8 cellular contexts compared by ENCODE assay signal in the genomic region with DNA sequence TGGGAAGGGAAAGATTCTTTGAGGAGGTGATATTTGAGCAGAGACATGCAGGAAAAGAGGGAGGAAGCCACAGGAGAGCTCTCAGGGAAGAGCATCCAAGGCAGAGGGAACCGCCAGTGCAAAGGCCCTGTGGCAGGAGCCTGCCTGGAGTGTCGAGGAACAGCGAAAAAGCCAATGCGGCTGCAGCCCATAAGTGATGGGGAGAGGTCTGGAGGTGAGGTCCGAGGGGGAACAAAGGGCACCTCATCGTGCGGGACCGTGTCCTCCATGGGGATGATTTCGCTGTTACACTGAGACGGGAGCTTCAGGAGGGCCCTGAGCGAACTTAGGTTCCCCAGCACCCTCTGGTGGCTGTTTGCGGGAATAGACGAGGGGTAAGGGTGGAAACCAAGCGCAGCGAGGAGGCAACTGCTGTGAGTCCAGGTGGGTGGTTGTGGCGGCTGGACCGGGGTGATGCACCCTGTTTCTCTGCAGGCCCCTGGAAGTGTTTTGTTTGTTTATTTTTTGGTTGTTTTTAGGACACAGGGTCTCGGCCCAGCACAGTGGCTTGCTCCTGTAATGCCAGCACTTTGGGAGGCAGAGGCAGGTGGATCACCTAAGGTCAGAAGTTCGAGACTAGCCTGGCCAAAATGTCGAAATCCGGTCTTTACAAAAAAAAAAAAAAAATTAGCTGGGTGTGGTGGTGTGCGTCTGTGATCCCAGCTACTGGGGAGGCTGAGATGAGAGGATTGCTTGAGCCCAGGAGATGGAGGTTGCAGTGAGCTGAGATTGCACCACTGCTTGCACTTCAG. TPM values are rescaled to one million over a fixed set of nuclear protein-coding genes. Genes with fewer than 3 reads are reported as not detected.
DNase-seq lines count a peak whose midpoint lies in the region; ATAC-seq, FAIRE-seq and TF ChIP-seq lines count a peak whose summit lies in the region.

No MANE protein-coding gene starts in this region.

- peak; percentile 94 for TF ChIP-seq CTCF in AG04449 (IDR thresholded peaks at IDR 0.05; ENCODE audit: insufficient read depth, low read length, missing control alignments)
- TF ChIP-seq CTCF in HepG2 (CRISPR knock-in tag; IDR thresholded peaks at IDR 0.05), result peak; percentile 88

- WGBS in HepG2 (ENCODE audit: low lambda C conversion rate), result 19% methylated on average over 21 of the region's 22 CpGs

- no peak overlapping the region for H3K4me2 ChIP-seq in HepG2 (ENCODE audit: low read depth, low read length)

- no peaks in the 10 kb centered on the region; a peak in 1 of 5 replicates for H3K27me3 ChIP-seq in HepG2 (ENCODE audit: control insufficient read depth in 1 of 2, insufficient read depth in 2 of 2, low read length in 2 of 2)

- peak; percentile 79 to 89 for ATAC-seq in activated CD4-positive, CD25-positive, alpha-beta regulatory T cell treated with anti-CD3 and anti-CD28 coated beads, Interleukin-2, amount 50 U/mL, for 24 hours
- ATAC-seq in HepG2 (peak; percentile 94), HG03469 (IDR thresholded peaks at IDR 0.05; ENCODE audit: unreplicated experiment) (no peak)

- H2AFZ ChIP-seq in HepG2 (ENCODE audit: low read length), result no peak overlapping the region

- peak; percentile 72 for TF ChIP-seq RAD21 in HepG2 (CRISPR knock-in tag; IDR thresholded peaks at IDR 0.05)

- CTCF ChIA-PET in AG04449 (lab: Yijun Ruan, JAX), result interaction anchor here (0.6 to 23.7 kb wide), 42 partner anchors 8 to 425 kb away, joined by 3 to 867 read pairs (median 5); a partner anchor contains a TSS
- CTCF ChIA-PET in HepG2 (lab: Yijun Ruan, JAX; ENCODE audit: low intra/inter-chr PET ratio, low total read pairs), result interaction anchor here (0.7 to 1.9 kb wide), 3 partner anchors 8 to 270 kb away, joined by 3 to 18 read pairs (median 4); no protein-coding TSS in a partner anchor

- H3K9ac ChIP-seq in HepG2 (ENCODE audit: insufficient read depth, low read depth, low read length), result no peak overlapping the region

- H3K9me3 ChIP-seq in HepG2 (ENCODE audit: low read length), result no peaks in the 10 kb centered on the region

- H3K4me1 ChIP-seq in HepG2 (ENCODE audit: insufficient read depth, low read length), result peaks cover 10% of the 10 kb centered on the region

- no peak overlapping the region for H3K4me3 ChIP-seq in AG04449 (ENCODE audit: low read depth, low read length)
- no peak overlapping the region for H3K4me3 ChIP-seq in HepG2 (replicated peaks in 1 of 3; ENCODE audit: insufficient read depth in 1 of 3, low read depth in 2 of 3, low read length in 3 of 3)

- H3K27ac ChIP-seq in HepG2 (ENCODE audit: extremely low read length, insufficient read depth, low read length), result no peak overlapping the region

- no TSS peak for BruUV-seq in HepG2 (replicated peaks; lab: Mats Ljungman, UMichigan)

- no peaks in the 10 kb centered on the region for H3K36me3 ChIP-seq in HepG2 (replicated peaks in 1 of 2; ENCODE audit: control insufficient read depth in 1 of 2, insufficient read depth in 2 of 2, low read length in 2 of 2)

- no peak for DNase-seq in AG04449 (ENCODE audit: low read depth, low spot score)
- DNase-seq in GM19239 (ENCODE audit: insufficient read length, low spot score), result peak; percentile 83
- DNase-seq in NCI-H2227 (lab: John Stamatoyannopoulos, UW; ENCODE audit: unreplicated experiment), result peak; percentile 66
- peak; percentile 52 for DNase-seq in central memory CD4-positive, alpha-beta T cell
- DNase-seq in HepG2 (ENCODE audit: low spot score), result peak; percentile 71
- peak; percentile 62 to 80 (median 66) for DNase-seq in stimulated activated CD4-positive, alpha-beta T cell treated with anti-CD3 and anti-CD28 coated beads, TNF-alpha, amount 100 ng/mL, for 24 hours (ENCODE audit: low read depth in 3 of 3)

- no peak for TF ChIP-seq POLR2A in HepG2 (IDR thresholded peaks at IDR 0.05; ENCODE audit: insufficient read depth in 1 of 2, low read depth in 2 of 2, low read length in 2 of 2)

- POLR2A ChIA-PET in AG04449 (lab: Yijun Ruan, JAX) (interaction anchor here (0.9 to 1.3 kb wide), 3 partner anchors 12 to 40 kb away, joined by 3 to 4 read pairs (median 3); no protein-coding TSS in a partner anchor), HepG2 (lab: Yijun Ruan, JAX) (no interaction called here)

- intact Hi-C loops in HepG2 (cut with micrococcal nuclease; ENCODE audit: unreplicated experiment), result no loop called here

- H3K79me2 ChIP-seq in HepG2 (ENCODE audit: insufficient read depth, low read length), result no peaks in the 10 kb centered on the region

- FAIRE-seq in GM19239 (lab: Jason Lieb, UNC), result peak; percentile 96
- FAIRE-seq in HepG2 (lab: Jason Lieb, UNC), result peak; percentile 65

- H4K20me1 ChIP-seq in HepG2 (ENCODE audit: insufficient read depth, low read length), result no peaks in the 10 kb centered on the region

- TF ChIP-seq EP300 in HepG2 (IDR thresholded peaks at IDR 0.05; ENCODE audit: low read depth in 2 of 2, low read length in 2 of 2) (no peak), HepG2 (CRISPR knock-in tag; IDR thresholded peaks at IDR 0.05; ENCODE audit: borderline replicate concordance) (no peak)

- in situ Hi-C loops in HepG2 (cut with HindIII; ENCODE audit: extremely low pct_ligation_motif_present, low pct_unique_long_range_greater_than_20kb), result no loop called here

TF ChIP-seq in HepG2, 621 proteins besides CTCF, POLR2A, EP300 and RAD21 (continues in another document):
- 0 out of 2 replicates have a peak, but pooled peaks have one; percentile 39 for TF ChIP-seq ZNF572 (CRISPR knock-in tag; IDR thresholded peaks at IDR 0.05)
- TF ChIP-seq PAF1 (CRISPR knock-in tag; IDR thresholded peaks at IDR 0.05), result no peak
- no peak for TF ChIP-seq PITX1 (CRISPR knock-in tag; IDR thresholded peaks at IDR 0.05)
- TF ChIP-seq ZNF333 (CRISPR knock-in tag; IDR thresholded peaks at IDR 0.05; ENCODE audit: borderline replicate concordance), result no peak

RNA-seq across cellular contexts. Expression of a gene that starts 5.9 kb away (rescaled TPM):
- total RNA-seq in HepG2 (2016; rRNA removed; fragmentation: Illumina TruSeq; extraction: Trizol), result 0.08 and 0.09 TPM in 2 replicates
- not detected in 2 replicates for total RNA-seq in HepG2 (2016; cell fraction: cytosol; rRNA removed; fragmentation: Illumina TruSeq; extraction: Trizol; ENCODE audit: low read depth)
- total RNA-seq in HepG2 (2016; cell fraction: insoluble cytoplasmic fraction; rRNA removed; fragmentation: Illumina TruSeq; extraction: Trizol), result not detected in 2 replicates
- total RNA-seq in HepG2 (2016; cell fraction: membrane; rRNA removed; fragmentation: Illumina TruSeq; extraction: Trizol), result not detected in 2 replicates
- not detected in 2 replicates for total RNA-seq in HepG2 (2016; cell fraction: nucleus; rRNA removed; fragmentation: Illumina TruSeq; extraction: Trizol)
- 0.28 and 0.33 TPM in 2 replicates for polyA plus RNA-seq in HepG2 (2011; rRNA removed)
- 0.25 and 0.33 TPM in 2 replicates for polyA plus RNA-seq in HepG2 (2011; cell fraction: cytosol; rRNA removed)
- polyA plus RNA-seq in HepG2 (2011; cell fraction: nucleus; rRNA removed), result 1.2 and 1.3 TPM in 2 replicates
- 0.37 and 0.80 TPM in 2 replicates for polyA plus RNA-seq in HepG2 (2012)
- polyA plus RNA-seq in HepG2 (2016; cell fraction: cytosol; fragmentation: Illumina TruSeq; extraction: Trizol; ENCODE audit: low read depth), result not detected in 2 replicates
- polyA plus RNA-seq in HepG2 (2016; cell fraction: insoluble cytoplasmic fraction; fragmentation: Illumina TruSeq; extraction: Trizol; ENCODE audit: low read depth), result 0.05 TPM in 1 of 2 replicates, not detected in the other
- not detected in 2 replicates for polyA plus RNA-seq in HepG2 (2016; cell fraction: membrane; fragmentation: Illumina TruSeq; extraction: Trizol; ENCODE audit: low read depth)
- polyA plus RNA-seq in HepG2 (2016; cell fraction: nucleus; fragmentation: Illumina TruSeq; extraction: Trizol; ENCODE audit: insufficient read depth, low read depth), result not detected in 2 replicates
- 0.46 and 5.6 TPM in 2 replicates for polyA minus RNA-seq in HepG2 (2011; rRNA and poly(A)+ RNA removed; ENCODE audit: low replicate concordance)
- polyA minus RNA-seq in HepG2 (2011; cell fraction: cytosol; rRNA and poly(A)+ RNA removed), result 0.53 and 1.3 TPM in 2 replicates
- polyA minus RNA-seq in HepG2 (2011; cell fraction: nucleus; rRNA and poly(A)+ RNA removed), result 0.26 and 0.87 TPM in 2 replicates

RNA-seq across cellular contexts. Expression of a gene that starts 38.0 kb away (rescaled TPM):
- total RNA-seq in HepG2 (2016; rRNA removed; fragmentation: Illumina TruSeq; extraction: Trizol), result 44.2 and 53.9 TPM in 2 replicates
- total RNA-seq in HepG2 (2016; cell fraction: cytosol; rRNA removed; fragmentation: Illumina TruSeq; extraction: Trizol; ENCODE audit: low read depth), result 107 and 126 TPM in 2 replicates
- total RNA-seq in HepG2 (2016; cell fraction: insoluble cytoplasmic fraction; rRNA removed; fragmentation: Illumina TruSeq; extraction: Trizol), result 45.6 and 56.7 TPM in 2 replicates
- 135 and 149 TPM in 2 replicates for total RNA-seq in HepG2 (2016; cell fraction: membrane; rRNA removed; fragmentation: Illumina TruSeq; extraction: Trizol)
- 47.1 and 55.4 TPM in 2 replicates for total RNA-seq in HepG2 (2016; cell fraction: nucleus; rRNA removed; fragmentation: Illumina TruSeq; extraction: Trizol)
- polyA plus RNA-seq in HepG2 (2011; rRNA removed), result 137 and 141 TPM in 2 replicates
- 112 and 146 TPM in 2 replicates for polyA plus RNA-seq in HepG2 (2011; cell fraction: cytosol; rRNA removed)
- polyA plus RNA-seq in HepG2 (2011; cell fraction: nucleus; rRNA removed), result 144 and 157 TPM in 2 replicates
- 184 and 186 TPM in 2 replicates for polyA plus RNA-seq in HepG2 (2012)
- 140 and 165 TPM in 2 replicates for polyA plus RNA-seq in HepG2 (2016; cell fraction: cytosol; fragmentation: Illumina TruSeq; extraction: Trizol; ENCODE audit: low read depth)
- polyA plus RNA-seq in HepG2 (2016; cell fraction: insoluble cytoplasmic fraction; fragmentation: Illumina TruSeq; extraction: Trizol; ENCODE audit: low read depth), result 95.8 and 96.6 TPM in 2 replicates
- polyA plus RNA-seq in HepG2 (2016; cell fraction: membrane; fragmentation: Illumina TruSeq; extraction: Trizol; ENCODE audit: low read depth), result 223 and 257 TPM in 2 replicates
- polyA plus RNA-seq in HepG2 (2016; cell fraction: nucleus; fragmentation: Illumina TruSeq; extraction: Trizol; ENCODE audit: insufficient read depth, low read depth), result 129 and 142 TPM in 2 replicates
- 51.2 and 58.9 TPM in 2 replicates for polyA minus RNA-seq in HepG2 (2011; rRNA and poly(A)+ RNA removed; ENCODE audit: low replicate concordance)
- polyA minus RNA-seq in HepG2 (2011; cell fraction: cytosol; rRNA and poly(A)+ RNA removed), result 55.2 and 56.4 TPM in 2 replicates
- 36.2 and 36.4 TPM in 2 replicates for polyA minus RNA-seq in HepG2 (2011; cell fraction: nucleus; rRNA and poly(A)+ RNA removed)
